8 cellular contexts compared by ENCODE assay signal in the genomic region with DNA sequence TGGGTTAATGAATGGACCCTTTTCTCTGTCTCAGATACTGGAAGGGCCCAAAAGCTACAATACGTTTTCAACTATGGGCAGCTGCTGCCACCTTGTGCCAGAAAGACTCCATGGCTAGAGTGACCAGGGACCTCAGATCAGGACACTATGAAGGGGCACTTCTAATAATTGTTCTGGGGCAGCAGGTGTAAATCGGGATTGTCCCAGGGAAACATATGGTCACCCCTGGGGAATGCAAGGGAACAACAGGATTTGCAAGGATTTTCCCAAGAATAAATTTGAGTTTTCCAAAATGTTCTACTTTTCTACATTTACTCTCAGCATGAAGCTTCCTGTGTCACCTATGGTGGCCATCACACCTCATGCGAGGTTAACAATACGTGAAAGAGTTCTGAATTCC. TPM values are rescaled to one million over a fixed set of nuclear protein-coding genes. Genes with fewer than 3 reads are reported as not detected.
A peak's percentile ranks its signal among the peaks of the same experiment; 100 is the strongest.
DNase-seq lines count a peak whose midpoint lies in the region; ATAC-seq and TF ChIP-seq lines count a peak whose summit lies in the region.

No MANE protein-coding gene starts in this region.

- H3K4me1 Mint-ChIP-seq in activated naive CD4-positive, alpha-beta T cell treated with anti-CD3 and anti-CD28 coated beads, Interleukin-2, amount 10 ng/mL, durations not matched to agents 7 days and 5 days = no peaks in the 10 kb centered on the region

- H3K36me3 Mint-ChIP-seq in activated naive CD4-positive, alpha-beta T cell treated with anti-CD3 and anti-CD28 coated beads, Interleukin-2, amount 10 ng/mL, durations not matched to agents 7 days and 5 days = no peaks in the 10 kb centered on the region

- peak; percentile 87 for TF ChIP-seq CTCF in retinal pigment epithelial cell (conservative IDR thresholded peaks at IDR 0.05; ENCODE audit: low read depth, low read length)

- no peak overlapping the region for H3K4me3 ChIP-seq in retinal pigment epithelial cell (ENCODE audit: low read length)

- no peak overlapping the region for H3K4me3 Mint-ChIP-seq in activated naive CD4-positive, alpha-beta T cell treated with anti-CD3 and anti-CD28 coated beads, Interleukin-2, amount 10 ng/mL, durations not matched to agents 7 days and 5 days

- H3K27me3 Mint-ChIP-seq in activated naive CD4-positive, alpha-beta T cell treated with anti-CD3 and anti-CD28 coated beads, Interleukin-2, amount 10 ng/mL, durations not matched to agents 7 days and 5 days = peaks cover 60% of the 10 kb centered on the region

- intact Hi-C loops in Right ventricle myocardium superior (cut with DNase I) = loop anchor here (10.0 kb wide), 1 partner anchor 377 kb away; no protein-coding TSS in a partner anchor

- H3K27ac Mint-ChIP-seq in activated naive CD4-positive, alpha-beta T cell treated with anti-CD3 and anti-CD28 coated beads, Interleukin-2, amount 10 ng/mL, durations not matched to agents 7 days and 5 days = no peak overlapping the region

- CTCF ChIA-PET in activated naive CD4-positive, alpha-beta T cell treated with anti-CD3 and anti-CD28 coated beads, Interleukin-2, amount 10 ng/mL, durations not matched to agents 7 days and 5 days (lab: Charles Lee) = interaction anchor here (0.6 to 12.5 kb wide), 52 partner anchors 9 to 520 kb away, joined by 3 to 265 read pairs (median 4); a partner anchor contains a TSS

- peak; percentile 92 for ATAC-seq in SK-N-SH treated with all-trans-retinoic acid at 6 μM for 48 hours
- ATAC-seq in Right ventricle myocardium superior (ENCODE audit: poor library complexity) = peak; percentile 87
- no peak for ATAC-seq in HG02840 (IDR thresholded peaks at IDR 0.05; ENCODE audit: low FRiP score, unreplicated experiment)

- no peaks in the 10 kb centered on the region for H3K9me3 Mint-ChIP-seq in activated naive CD4-positive, alpha-beta T cell treated with anti-CD3 and anti-CD28 coated beads, Interleukin-2, amount 10 ng/mL, durations not matched to agents 7 days and 5 days

- DNase-seq in DMS79 treated with DMSO at 0.1 percent for 48 hours (lab: John Stamatoyannopoulos, UW) (peak; percentile 47), DMS79 (lab: John Stamatoyannopoulos, UW) (no peak), M059J (ENCODE audit: low read depth) (peak; percentile 56), Right ventricle myocardium superior (peak; percentile 57), retinal pigment epithelial cell (ENCODE audit: low read depth) (no peak)
- DNase-seq in activated naive CD4-positive, alpha-beta T cell treated with anti-CD3 and anti-CD28 coated beads, Interleukin-2, amount 10 ng/mL, durations not matched to agents 7 days and 5 days = peak; percentile 78

TF ChIP-seq in SK-N-SH treated with all-trans-retinoic acid at 6 μM for 48 hours, 23 proteins besides CTCF, POLR2A, EP300 and RAD21:
- TF ChIP-seq ZC3H10 (CRISPR knock-in tag; IDR thresholded peaks at IDR 0.05) (no peak), ESRRG (CRISPR knock-in tag; IDR thresholded peaks at IDR 0.05) (no peak), TOX (CRISPR knock-in tag; IDR thresholded peaks at IDR 0.05; ENCODE audit: borderline replicate concordance) (no peak), BACH2 (CRISPR knock-in tag; IDR thresholded peaks at IDR 0.05; ENCODE audit: borderline replicate concordance) (no peak), PPARA (CRISPR knock-in tag; IDR thresholded peaks at IDR 0.05; ENCODE audit: borderline replicate concordance) (no peak)
- TF ChIP-seq, protein P1, sequence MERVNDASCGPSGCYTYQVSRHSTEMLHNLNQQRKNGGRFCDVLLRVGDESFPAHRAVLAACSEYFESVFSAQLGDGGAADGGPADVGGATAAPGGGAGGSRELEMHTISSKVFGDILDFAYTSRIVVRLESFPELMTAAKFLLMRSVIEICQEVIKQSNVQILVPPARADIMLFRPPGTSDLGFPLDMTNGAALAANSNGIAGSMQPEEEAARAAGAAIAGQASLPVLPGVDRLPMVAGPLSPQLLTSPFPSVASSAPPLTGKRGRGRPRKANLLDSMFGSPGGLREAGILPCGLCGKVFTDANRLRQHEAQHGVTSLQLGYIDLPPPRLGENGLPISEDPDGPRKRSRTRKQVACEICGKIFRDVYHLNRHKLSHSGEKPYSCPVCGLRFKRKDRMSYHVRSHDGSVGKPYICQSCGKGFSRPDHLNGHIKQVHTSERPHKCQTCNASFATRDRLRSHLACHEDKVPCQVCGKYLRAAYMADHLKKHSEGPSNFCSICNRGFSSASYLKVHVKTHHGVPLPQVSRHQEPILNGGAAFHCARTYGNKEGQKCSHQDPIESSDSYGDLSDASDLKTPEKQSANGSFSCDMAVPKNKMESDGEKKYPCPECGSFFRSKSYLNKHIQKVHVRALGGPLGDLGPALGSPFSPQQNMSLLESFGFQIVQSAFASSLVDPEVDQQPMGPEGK (CRISPR knock-in tag; IDR thresholded peaks at IDR 0.05; ENCODE audit: borderline replicate concordance) = no peak
- TF ChIP-seq, protein P2, sequence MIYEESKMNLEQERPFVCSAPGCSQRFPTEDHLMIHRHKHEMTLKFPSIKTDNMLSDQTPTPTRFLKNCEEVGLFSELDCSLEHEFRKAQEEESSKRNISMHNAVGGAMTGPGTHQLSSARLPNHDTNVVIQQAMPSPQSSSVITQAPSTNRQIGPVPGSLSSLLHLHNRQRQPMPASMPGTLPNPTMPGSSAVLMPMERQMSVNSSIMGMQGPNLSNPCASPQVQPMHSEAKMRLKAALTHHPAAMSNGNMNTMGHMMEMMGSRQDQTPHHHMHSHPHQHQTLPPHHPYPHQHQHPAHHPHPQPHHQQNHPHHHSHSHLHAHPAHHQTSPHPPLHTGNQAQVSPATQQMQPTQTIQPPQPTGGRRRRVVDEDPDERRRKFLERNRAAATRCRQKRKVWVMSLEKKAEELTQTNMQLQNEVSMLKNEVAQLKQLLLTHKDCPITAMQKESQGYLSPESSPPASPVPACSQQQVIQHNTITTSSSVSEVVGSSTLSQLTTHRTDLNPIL (CRISPR knock-in tag; IDR thresholded peaks at IDR 0.05; ENCODE audit: low read depth) = no peak
- TF ChIP-seq, protein P3, sequence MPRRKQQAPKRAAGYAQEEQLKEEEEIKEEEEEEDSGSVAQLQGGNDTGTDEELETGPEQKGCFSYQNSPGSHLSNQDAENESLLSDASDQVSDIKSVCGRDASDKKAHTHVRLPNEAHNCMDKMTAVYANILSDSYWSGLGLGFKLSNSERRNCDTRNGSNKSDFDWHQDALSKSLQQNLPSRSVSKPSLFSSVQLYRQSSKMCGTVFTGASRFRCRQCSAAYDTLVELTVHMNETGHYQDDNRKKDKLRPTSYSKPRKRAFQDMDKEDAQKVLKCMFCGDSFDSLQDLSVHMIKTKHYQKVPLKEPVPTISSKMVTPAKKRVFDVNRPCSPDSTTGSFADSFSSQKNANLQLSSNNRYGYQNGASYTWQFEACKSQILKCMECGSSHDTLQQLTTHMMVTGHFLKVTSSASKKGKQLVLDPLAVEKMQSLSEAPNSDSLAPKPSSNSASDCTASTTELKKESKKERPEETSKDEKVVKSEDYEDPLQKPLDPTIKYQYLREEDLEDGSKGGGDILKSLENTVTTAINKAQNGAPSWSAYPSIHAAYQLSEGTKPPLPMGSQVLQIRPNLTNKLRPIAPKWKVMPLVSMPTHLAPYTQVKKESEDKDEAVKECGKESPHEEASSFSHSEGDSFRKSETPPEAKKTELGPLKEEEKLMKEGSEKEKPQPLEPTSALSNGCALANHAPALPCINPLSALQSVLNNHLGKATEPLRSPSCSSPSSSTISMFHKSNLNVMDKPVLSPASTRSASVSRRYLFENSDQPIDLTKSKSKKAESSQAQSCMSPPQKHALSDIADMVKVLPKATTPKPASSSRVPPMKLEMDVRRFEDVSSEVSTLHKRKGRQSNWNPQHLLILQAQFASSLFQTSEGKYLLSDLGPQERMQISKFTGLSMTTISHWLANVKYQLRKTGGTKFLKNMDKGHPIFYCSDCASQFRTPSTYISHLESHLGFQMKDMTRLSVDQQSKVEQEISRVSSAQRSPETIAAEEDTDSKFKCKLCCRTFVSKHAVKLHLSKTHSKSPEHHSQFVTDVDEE (CRISPR knock-in tag; IDR thresholded peaks at IDR 0.05) = no peak

RNA-seq across cellular contexts. Expression of a gene that starts 12.0 kb away (rescaled TPM):
- not detected in 2 replicates for total RNA-seq in M059J (2014; rRNA removed; shearing (Covaris generic))
- not detected for total RNA-seq in Right ventricle myocardium superior

RNA-seq across cellular contexts. Expression of a gene that starts 36.0 kb away (rescaled TPM):
- total RNA-seq in M059J (2014; rRNA removed; shearing (Covaris generic)) = 0.10 TPM in 1 of 2 replicates, not detected in the other
- 0.13 TPM for total RNA-seq in Right ventricle myocardium superior

RNA-seq across cellular contexts. Expression of a gene that starts 50.3 kb away (rescaled TPM):
- not detected in 2 replicates for total RNA-seq in M059J (2014; rRNA removed; shearing (Covaris generic))
- 0.81 TPM for total RNA-seq in Right ventricle myocardium superior

Comparison
In these comparisons a context has a peak if more than half of its experiments do, and no peak if none do; other contexts are left out.
1. DNase-seq: peak in DMS79 treated with DMSO at 0.1 percent for 48 hours (single experiment), M059J (single experiment), activated naive CD4-positive, alpha-beta T cell treated with anti-CD3 and anti-CD28 coated beads, Interleukin-2, amount 10 ng/mL, durations not matched to agents 7 days and 5 days (single experiment) and Right ventricle myocardium superior (single experiment); none in DMS79 (single experiment) and retinal pigment epithelial cell (single experiment).